8 cellular contexts compared by ENCODE assay signal in genomic region chr17:76000016-76000754, GRCh38. TPM values are rescaled to one million over a fixed set of nuclear protein-coding genes. Genes with fewer than 3 reads are reported as not detected.
DNase-seq lines count a peak whose midpoint lies in the region; ATAC-seq and TF ChIP-seq lines count a peak whose summit lies in the region.

No MANE protein-coding gene starts in this region.

- DNase-seq in AG09309 (ENCODE audit: low read depth) (no peak), GM23338 (ENCODE audit: low spot score) (peak; percentile 93), SK-MEL-5 (ENCODE audit: low read depth, low spot score) (peak; percentile 78), hepatocyte (ENCODE audit: low spot score) (peak; percentile 64), dedifferentiated amniotic fluid mesenchymal stem cell (ENCODE audit: extremely low spot score) (no peak)
- DNase-seq in activated naive CD8-positive, alpha-beta T cell treated with anti-CD3 and anti-CD28 coated beads, Interleukin-2, amount 10 ng/mL, durations not matched to agents 7 days and 5 days, result peak; percentile 83
- DNase-seq in stimulated activated CD4-positive, alpha-beta T cell treated with anti-CD3 and anti-CD28 coated beads, Interleukin-2, amount 100 ng/mL, for 48 hours, result peak; percentile 75 to 76

- TF ChIP-seq CTCF in AG09309 (IDR thresholded peaks at IDR 0.05; ENCODE audit: control insufficient read depth, insufficient read depth, low read depth, low read length, missing control alignments) (peak; percentile 75), GM23338 (conservative IDR thresholded peaks at IDR 0.05; ENCODE audit: low read depth in 2 of 2) (peak; percentile 78 to 91), hepatocyte (IDR thresholded peaks at IDR 0.05; ENCODE audit: poor library complexity) (peak; percentile 52)

- H3K27me3 Mint-ChIP-seq in GM23338 (ENCODE audit: insufficient read depth, low read depth, poor library complexity), result peaks cover 9% of the 10 kb centered on the region
- no peaks in the 10 kb centered on the region for H3K27me3 Mint-ChIP-seq in activated naive CD8-positive, alpha-beta T cell treated with anti-CD3 and anti-CD28 coated beads, Interleukin-2, amount 10 ng/mL, durations not matched to agents 7 days and 5 days

- ATAC-seq in GM23338, result peak; percentile 93
- ATAC-seq in activated naive CD8-positive, alpha-beta T cell treated with anti-CD3 and anti-CD28 coated beads, Interleukin-2, amount 10 ng/mL, durations not matched to agents 7 days and 5 days (ENCODE audit: low read depth), result peak; percentile 67
- no peak for ATAC-seq in GM21367 (IDR thresholded peaks at IDR 0.05; ENCODE audit: unreplicated experiment)

- H3K4me2 ChIP-seq in GM23338, result no peak overlapping the region
- H3K4me2 ChIP-seq in hepatocyte, result no peak overlapping the region

- H3K36me3 Mint-ChIP-seq in GM23338 (ENCODE audit: low read depth), result peaks cover 4% of the 10 kb centered on the region
- peaks cover 2% of the 10 kb centered on the region for H3K36me3 Mint-ChIP-seq in activated naive CD8-positive, alpha-beta T cell treated with anti-CD3 and anti-CD28 coated beads, Interleukin-2, amount 10 ng/mL, durations not matched to agents 7 days and 5 days

- H3K4me3 Mint-ChIP-seq in GM23338, result no peak overlapping the region
- H3K4me3 Mint-ChIP-seq in activated naive CD8-positive, alpha-beta T cell treated with anti-CD3 and anti-CD28 coated beads, Interleukin-2, amount 10 ng/mL, durations not matched to agents 7 days and 5 days, result no peak overlapping the region

- H4K20me1 ChIP-seq in GM23338 (replicated peaks; ENCODE audit: insufficient read depth) (no peaks in the 10 kb centered on the region), hepatocyte (ENCODE audit: insufficient read depth, poor library complexity, severe bottlenecking) (no peaks in the 10 kb centered on the region)

- H3K27ac Mint-ChIP-seq in GM23338, result peak overlapping the region; percentile 51; the same call in 1 of the 2 replicates
- H3K27ac Mint-ChIP-seq in activated naive CD8-positive, alpha-beta T cell treated with anti-CD3 and anti-CD28 coated beads, Interleukin-2, amount 10 ng/mL, durations not matched to agents 7 days and 5 days, result no peak overlapping the region

- no peaks in the 10 kb centered on the region for H3K4me1 ChIP-seq in GM23338 (ENCODE audit: insufficient read depth)
- H3K4me1 ChIP-seq in hepatocyte (ENCODE audit: insufficient read depth), result peaks cover 34% of the 10 kb centered on the region

- WGBS in hepatocyte (ENCODE audit: low lambda C conversion rate, missing lambda C conversion rate), result 83% methylated on average over 27 of the region's 31 CpGs

- H3K27me3 ChIP-seq in GM23338 (ENCODE audit: insufficient read depth) (no peaks in the 10 kb centered on the region), hepatocyte (no peaks in the 10 kb centered on the region)

- H3K4me3 ChIP-seq in AG09309 (ENCODE audit: control insufficient read depth, low read depth, low read length) (no peak overlapping the region), GM23338 (no peak overlapping the region), hepatocyte (no peak overlapping the region)

- H3K36me3 ChIP-seq in GM23338 (ENCODE audit: insufficient read depth) (no peaks in the 10 kb centered on the region), hepatocyte (replicated peaks; ENCODE audit: insufficient read depth, low read depth) (no peaks in the 10 kb centered on the region)

- peaks cover 11% of the 10 kb centered on the region; the same call in 2 of the 3 replicates for H3K4me1 Mint-ChIP-seq in GM23338
- peaks cover 14% of the 10 kb centered on the region for H3K4me1 Mint-ChIP-seq in activated naive CD8-positive, alpha-beta T cell treated with anti-CD3 and anti-CD28 coated beads, Interleukin-2, amount 10 ng/mL, durations not matched to agents 7 days and 5 days

- 0 out of 2 replicates have a peak, but pooled peaks cover 5% of the 10 kb centered on the region for H3F3A ChIP-seq in GM23338 (replicated peaks; ENCODE audit: low read depth)

- H3K79me2 ChIP-seq in GM23338 (replicated peaks; ENCODE audit: insufficient read depth) (no peaks in the 10 kb centered on the region), hepatocyte (no peaks in the 10 kb centered on the region)

- H3K9me3 ChIP-seq in hepatocyte (ENCODE audit: low read depth), result no peaks in the 10 kb centered on the region

- in situ Hi-C loops in SK-MEL-5 (cut with HindIII; ENCODE audit: low pct_unique_long_range_greater_than_20kb, low sequenced_read_pairs), result no loop called here

- POLR2A ChIA-PET in activated naive CD8-positive, alpha-beta T cell treated with anti-CD3 and anti-CD28 coated beads, Interleukin-2, amount 10 ng/mL, durations not matched to agents 7 days and 5 days (lab: Charles Lee), result interaction anchor here (0.6 kb wide), 2 partner anchors 11 to 30 kb away, joined by 3 read pairs; no protein-coding TSS in a partner anchor

- H3K9me2 ChIP-seq in GM23338 (ENCODE audit: insufficient read depth), result no peaks in the 10 kb centered on the region
- H3K9me2 ChIP-seq in hepatocyte (replicated peaks; ENCODE audit: insufficient read depth), result no peaks in the 10 kb centered on the region

- no peaks in the 10 kb centered on the region; the same call in 2 of the 3 replicates for H3K9me3 Mint-ChIP-seq in GM23338
- no peaks in the 10 kb centered on the region for H3K9me3 Mint-ChIP-seq in activated naive CD8-positive, alpha-beta T cell treated with anti-CD3 and anti-CD28 coated beads, Interleukin-2, amount 10 ng/mL, durations not matched to agents 7 days and 5 days

- H3K27ac ChIP-seq in GM23338 (ENCODE audit: low read depth) (no peak overlapping the region), hepatocyte (no peak overlapping the region)

- H2AFZ ChIP-seq in GM23338, result peak overlapping the region; percentile 97
- no peak overlapping the region for H2AFZ ChIP-seq in hepatocyte

TF ChIP-seq in GM23338, 12 proteins besides CTCF, POLR2A, EP300 and RAD21 (continues in another document):
- TF ChIP-seq STAT1 (IDR thresholded peaks at IDR 0.05; ENCODE audit: unreplicated experiment) (no peak), NANOG (IDR thresholded peaks at IDR 0.05; ENCODE audit: borderline replicate concordance) (no peak)

RNA-seq across cellular contexts. Expression of gene CDK3, which starts 0.5 kb away (rescaled TPM):
- 5.9 and 10.2 TPM in 2 replicates for total RNA-seq in GM23338 (2014; rRNA removed; shearing (Covaris generic))
- polyA plus RNA-seq in GM23338 (2016; fragmentation: Nextera tagmentation; extraction: Ambion mirVana) (7.8 and 7.9 TPM in 2 replicates), hepatocyte (10.6 and 16.6 TPM in 2 replicates)
- 3.1 and 4.3 TPM in 2 replicates for total RNA-seq in SK-MEL-5 (2014; rRNA removed; shearing (Covaris generic))
- 3.7 and 4.1 TPM in 2 replicates for polyA plus RNA-seq in SK-MEL-5 (2015; cell fraction: cytosol; rRNA removed)
- 96.5 and 110 TPM in 2 replicates for polyA plus RNA-seq in SK-MEL-5 (2015; cell fraction: nucleus; rRNA removed)
- 1 to 10 TPM; 7.5 to 8.2 TPM for total RNA-seq in activated naive CD8-positive, alpha-beta T cell treated with anti-CD3 and anti-CD28 coated beads, Interleukin-2, amount 10 ng/mL, durations not matched to agents 7 days and 5 days
- total RNA-seq in hepatocyte, result 0.88 and 7.8 TPM in 2 replicates

RNA-seq across cellular contexts. Expression of gene TEN1, which starts 21.1 kb away (rescaled TPM):
- 11.3 TPM in 2 replicates for total RNA-seq in GM23338 (2014; rRNA removed; shearing (Covaris generic))
- 13.2 and 14.1 TPM in 2 replicates for polyA plus RNA-seq in GM23338 (2016; fragmentation: Nextera tagmentation; extraction: Ambion mirVana)
- total RNA-seq in SK-MEL-5 (2014; rRNA removed; shearing (Covaris generic)), result 62.9 and 75.4 TPM in 2 replicates
- polyA plus RNA-seq in SK-MEL-5 (2015; cell fraction: cytosol; rRNA removed), result 48.4 and 65.1 TPM in 2 replicates
- polyA plus RNA-seq in SK-MEL-5 (2015; cell fraction: nucleus; rRNA removed), result 101 and 104 TPM in 2 replicates
- total RNA-seq in activated naive CD8-positive, alpha-beta T cell treated with anti-CD3 and anti-CD28 coated beads, Interleukin-2, amount 10 ng/mL, durations not matched to agents 7 days and 5 days, result 10 to 100 TPM; 15.9 to 17.1 TPM
- total RNA-seq in hepatocyte, result 13.3 and 22.8 TPM in 2 replicates
- 29.4 and 29.9 TPM in 2 replicates for polyA plus RNA-seq in hepatocyte

RNA-seq across cellular contexts. Expression of gene ACOX1, which starts 21.2 kb away (rescaled TPM):
- 32.8 and 32.9 TPM in 2 replicates for total RNA-seq in GM23338 (2014; rRNA removed; shearing (Covaris generic))
- polyA plus RNA-seq in GM23338 (2016; fragmentation: Nextera tagmentation; extraction: Ambion mirVana), result 11.9 and 12.8 TPM in 2 replicates
- total RNA-seq in SK-MEL-5 (2014; rRNA removed; shearing (Covaris generic)), result 43.2 and 44.4 TPM in 2 replicates
- 30.3 and 35.3 TPM in 2 replicates for polyA plus RNA-seq in SK-MEL-5 (2015; cell fraction: cytosol; rRNA removed)
- polyA plus RNA-seq in SK-MEL-5 (2015; cell fraction: nucleus; rRNA removed), result 31.4 and 47.3 TPM in 2 replicates
- total RNA-seq in activated naive CD8-positive, alpha-beta T cell treated with anti-CD3 and anti-CD28 coated beads, Interleukin-2, amount 10 ng/mL, durations not matched to agents 7 days and 5 days, result 10 to 100 TPM; 28.3 to 30.2 TPM
- total RNA-seq in hepatocyte, result 89.5 and 93.6 TPM in 2 replicates
- 35.5 and 36.0 TPM in 2 replicates for polyA plus RNA-seq in hepatocyte

RNA-seq across cellular contexts. Expression of gene EVPL, which starts 26.9 kb away (rescaled TPM):
- total RNA-seq in GM23338 (2014; rRNA removed; shearing (Covaris generic)), result 0.62 and 1.3 TPM in 2 replicates
- polyA plus RNA-seq in GM23338 (2016; fragmentation: Nextera tagmentation; extraction: Ambion mirVana), result 0.47 and 0.59 TPM in 2 replicates
- 0.08 and 0.16 TPM in 2 replicates for total RNA-seq in SK-MEL-5 (2014; rRNA removed; shearing (Covaris generic))
- polyA plus RNA-seq in SK-MEL-5 (2015; cell fraction: cytosol; rRNA removed), result 0.01 and 0.03 TPM in 2 replicates
- polyA plus RNA-seq in SK-MEL-5 (2015; cell fraction: nucleus; rRNA removed), result 0.11 and 0.36 TPM in 2 replicates
- total RNA-seq in activated naive CD8-positive, alpha-beta T cell treated with anti-CD3 and anti-CD28 coated beads, Interleukin-2, amount 10 ng/mL, durations not matched to agents 7 days and 5 days, result under 1 TPM; 0.78 to 0.85 TPM
- total RNA-seq in hepatocyte, result 0.48 and 2.7 TPM in 2 replicates
- 2.0 and 4.6 TPM in 2 replicates for polyA plus RNA-seq in hepatocyte

RNA-seq across cellular contexts. Expression of gene FBF1, which starts 59.3 kb away (rescaled TPM):
- total RNA-seq in GM23338 (2014; rRNA removed; shearing (Covaris generic)), result 11.8 and 17.4 TPM in 2 replicates
- polyA plus RNA-seq in GM23338 (2016; fragmentation: Nextera tagmentation; extraction: Ambion mirVana), result 8.8 and 9.7 TPM in 2 replicates
- total RNA-seq in SK-MEL-5 (2014; rRNA removed; shearing (Covaris generic)), result 17.6 and 24.8 TPM in 2 replicates
- 22.5 and 29.9 TPM in 2 replicates for polyA plus RNA-seq in SK-MEL-5 (2015; cell fraction: cytosol; rRNA removed)
- polyA plus RNA-seq in SK-MEL-5 (2015; cell fraction: nucleus; rRNA removed), result 151 and 162 TPM in 2 replicates
- 10 to 100 TPM; 28.5 to 36.0 TPM for total RNA-seq in activated naive CD8-positive, alpha-beta T cell treated with anti-CD3 and anti-CD28 coated beads, Interleukin-2, amount 10 ng/mL, durations not matched to agents 7 days and 5 days
- total RNA-seq in hepatocyte, result 3.0 and 6.1 TPM in 2 replicates
- 9.7 and 11.0 TPM in 2 replicates for polyA plus RNA-seq in hepatocyte

Comparison
In these comparisons a context has a peak if more than half of its experiments do, and no peak if none do; other contexts are left out.
1. DNase-seq: peak in GM23338 (single experiment), SK-MEL-5 (single experiment), activated naive CD8-positive, alpha-beta T cell treated with anti-CD3 and anti-CD28 coated beads, Interleukin-2, amount 10 ng/mL, durations not matched to agents 7 days and 5 days (single experiment), hepatocyte (single experiment) and stimulated activated CD4-positive, alpha-beta T cell treated with anti-CD3 and anti-CD28 coated beads, Interleukin-2, amount 100 ng/mL, for 48 hours (2 of 2); none in AG09309 (single experiment) and dedifferentiated amniotic fluid mesenchymal stem cell (single experiment).
2. Peak in every context shown above with its lines, with median percentiles within 50 percentile points of each other: CTCF ChIP-seq.